In genomic region chr11:84247931-84248330, GRCh38 we compare ENCODE assay signal across 17 cellular contexts.
DNase-seq lines count a peak whose midpoint lies in the region; ATAC-seq, FAIRE-seq and TF ChIP-seq lines count a peak whose summit lies in the region.
"Had no signal": no experiment of that assay in that cellular context is flagged by ENCODE, and none has a peak within 500 bp of the region (broad histone marks: within the 10 kb centered on the region; RNA-seq: fewer than 3 reads in every experiment).

No MANE protein-coding gene starts in this region.

- H3K36me3 ChIP-seq in HepG2 (replicated peaks in 1 of 2; ENCODE audit: control insufficient read depth in 1 of 2, insufficient read depth in 2 of 2, low read length in 2 of 2) (no peaks in the 10 kb centered on the region), right lobe of liver (no peaks in the 10 kb centered on the region)
- H3K36me3 ChIP-seq: right atrium auricular region had no signal

- WGBS in HepG2 (ENCODE audit: low lambda C conversion rate) = 35% methylated on average over 4 of the region's 4 CpGs
- 55% methylated on average over 4 of the region's 4 CpGs for WGBS in right lobe of liver (ENCODE audit: insufficient coverage, low coverage, low lambda C conversion rate, missing lambda C conversion rate)

- TF ChIP-seq CTCF in HepG2 (CRISPR knock-in tag; IDR thresholded peaks at IDR 0.05) (no peak), right lobe of liver (IDR thresholded peaks at IDR 0.05) (no peak), fibroblast of pulmonary artery (IDR thresholded peaks at IDR 0.05; ENCODE audit: low read length, missing control alignments) (no peak), GM20000 (IDR thresholded peaks at IDR 0.05; ENCODE audit: extremely low read depth, missing control alignments) (no peak)

- ATAC-seq in HepG2 = no peak
- no peak for ATAC-seq in right lobe of liver
- no peak for ATAC-seq in GM18858 (IDR thresholded peaks at IDR 0.05; ENCODE audit: unreplicated experiment)
- ATAC-seq in GM19395 (IDR thresholded peaks at IDR 0.05; ENCODE audit: unreplicated experiment) = no peak
- no peak for ATAC-seq in GM18511 (IDR thresholded peaks at IDR 0.05; ENCODE audit: unreplicated experiment)

- no peak for TF ChIP-seq RAD21 in HepG2 (CRISPR knock-in tag; IDR thresholded peaks at IDR 0.05)

- no peak overlapping the region for H3K9ac ChIP-seq in HepG2 (ENCODE audit: insufficient read depth, low read depth, low read length)

- H3K4me1 ChIP-seq in HepG2 (ENCODE audit: insufficient read depth, low read length) (peaks cover 17% of the 10 kb centered on the region), right lobe of liver (peaks cover 0 to 57% (median 11%) of the 10 kb centered on the region in 4 donors)
- H3K4me1 ChIP-seq: right atrium auricular region had no signal

- no TSS peak for BruUV-seq in HepG2 (replicated peaks; lab: Mats Ljungman, UMichigan)

- H3K27ac ChIP-seq in HepG2 (ENCODE audit: extremely low read length, insufficient read depth, low read length) (no peak overlapping the region), right lobe of liver (no peak overlapping the region)
- H3K27ac ChIP-seq: right atrium auricular region had no signal

- POLR2A ChIA-PET in HepG2 (lab: Yijun Ruan, JAX) = no interaction called here

- no peak for TF ChIP-seq EP300 in HepG2 (IDR thresholded peaks at IDR 0.05; ENCODE audit: low read depth in 2 of 2, low read length in 2 of 2)
- no peak for TF ChIP-seq EP300 in HepG2 (CRISPR knock-in tag; IDR thresholded peaks at IDR 0.05; ENCODE audit: borderline replicate concordance)

- H3K27me3 ChIP-seq in HepG2 (ENCODE audit: control insufficient read depth in 1 of 2, insufficient read depth in 2 of 2, low read length in 2 of 2) (no peaks in the 10 kb centered on the region; a peak in 1 of 5 replicates), right lobe of liver (no peaks in the 10 kb centered on the region)
- H3K27me3 ChIP-seq: right atrium auricular region had no signal

- no peak overlapping the region for H2AFZ ChIP-seq in HepG2 (ENCODE audit: low read length)

- intact Hi-C loops in HepG2 (cut with micrococcal nuclease; ENCODE audit: unreplicated experiment) = no loop called here
- intact Hi-C loops in right lobe of liver (cut with DNase I) = no loop called here

- TF ChIP-seq POLR2A in HepG2 (IDR thresholded peaks at IDR 0.05; ENCODE audit: insufficient read depth in 1 of 2, low read depth in 2 of 2, low read length in 2 of 2) = no peak
- no peak for TF ChIP-seq POLR2A in right lobe of liver (IDR thresholded peaks at IDR 0.05)

- H3K9me3 ChIP-seq in HepG2 (ENCODE audit: low read length) (no peaks in the 10 kb centered on the region), right lobe of liver (no peaks in the 10 kb centered on the region)
- H3K9me3 ChIP-seq: right atrium auricular region had no signal

- FAIRE-seq in HepG2 (lab: Jason Lieb, UNC) = no peak

- no peak overlapping the region for H3K4me2 ChIP-seq in HepG2 (ENCODE audit: low read depth, low read length)

- CTCF ChIA-PET in HepG2 (lab: Yijun Ruan, JAX; ENCODE audit: low intra/inter-chr PET ratio, low total read pairs) = no interaction called here

- no peaks in the 10 kb centered on the region for H4K20me1 ChIP-seq in HepG2 (ENCODE audit: insufficient read depth, low read length)

- no peak for DNase-seq in HepG2 (ENCODE audit: low spot score)
- DNase-seq in right lobe of liver = no peak
- peak; percentile 28 for DNase-seq in NCI-H774 (lab: John Stamatoyannopoulos, UW)
- DNase-seq in fibroblast of pulmonary artery (ENCODE audit: low read depth) = peak; percentile 25
- no peak for DNase-seq in GM20000 (ENCODE audit: low spot score)
- DNase-seq: activated effector memory CD4-positive, alpha-beta T cell treated with anti-CD3 and anti-CD28 coated beads, Interleukin-2, amount 50 U/mL, for 16 hours; central memory CD4-positive, alpha-beta T cell; kidney glomerular epithelial cell; naive B cell; NCI-H1694 treated with DMSO at 0.1 percent for 48 hours; OCI-M1; SHP77 treated with DMSO at 0.1 percent for 48 hours; stimulated activated CD4-positive, alpha-beta T cell treated with anti-CD3 and anti-CD28 coated beads, Interleukin-15, amount 100 ng/mL, for 24 hours had no signal

- in situ Hi-C loops in HepG2 (cut with HindIII; ENCODE audit: extremely low pct_ligation_motif_present, low pct_unique_long_range_greater_than_20kb) = no loop called here

- H3K79me2 ChIP-seq in HepG2 (ENCODE audit: insufficient read depth, low read length) = no peaks in the 10 kb centered on the region

- H3K4me3 ChIP-seq in HepG2 (replicated peaks in 1 of 3; ENCODE audit: insufficient read depth in 1 of 3, low read depth in 2 of 3, low read length in 3 of 3) (no peak overlapping the region), right lobe of liver (no peak overlapping the region), fibroblast of pulmonary artery (replicated peaks; ENCODE audit: low read depth, low read length) (no peak overlapping the region)
- H3K4me3 ChIP-seq: right atrium auricular region had no signal

TF ChIP-seq in HepG2, 621 proteins besides CTCF, POLR2A, EP300 and RAD21:
- TF ChIP-seq ZNF333 (CRISPR knock-in tag; IDR thresholded peaks at IDR 0.05; ENCODE audit: borderline replicate concordance) (no peak), DRAP1 (CRISPR knock-in tag; IDR thresholded peaks at IDR 0.05) (no peak), HDAC1 (CRISPR knock-in tag; IDR thresholded peaks at IDR 0.05) (no peak), CEBPB (IDR thresholded peaks at IDR 0.05; ENCODE audit: borderline replicate concordance, low read depth, low read length) (peak; percentile 38; the same call in 1 of the 2 replicates), AGO1 (IDR thresholded peaks at IDR 0.05; ENCODE audit: low read depth, low read length, poor library complexity, severe bottlenecking) (no peak)

Comparison
In these comparisons a context has a peak if more than half of its experiments do, and no peak if none do; other contexts are left out.
1. DNase-seq: peak in NCI-H774 (single experiment) and fibroblast of pulmonary artery (single experiment); none in HepG2 (single experiment), right lobe of liver (0 of 3) and GM20000 (single experiment).